In genomic region chr12:132839558-132840235, GRCh38 we compare ENCODE assay signal across 23 cellular contexts. TPM values are rescaled to one million over a fixed set of nuclear protein-coding genes. Genes with fewer than 3 reads are reported as not detected.
DNase-seq lines count a peak whose midpoint lies in the region; ATAC-seq, FAIRE-seq and TF ChIP-seq lines count a peak whose summit lies in the region.
"Had no signal": no experiment of that assay in that cellular context is flagged by ENCODE, and none has a peak within 500 bp of the region (broad histone marks: within the 10 kb centered on the region; RNA-seq: fewer than 3 reads in every experiment).

No MANE protein-coding gene starts in this region.

- in situ Hi-C loops in K562 (cut with MboI) = no loop called here

- DNase-seq in activated CD4-positive, alpha-beta memory T cell treated with anti-CD3 and anti-CD28 coated beads, Interleukin-2, amount 10 ng/mL, durations not matched to agents 7 days and 5 days = no peak
- DNase-seq in activated CD4-positive, alpha-beta memory T cell treated with anti-CD3 and anti-CD28 coated beads for 36 hours = no peak
- DNase-seq in K562 (ENCODE audit: extremely low read depth in 1 of 4, low spot score in 3 of 4) = no peak
- no peak for DNase-seq in omental fat pad (ENCODE audit: low spot score)
- DNase-seq in NCI-H2029 treated with DMSO at 0.1 percent for 48 hours (lab: John Stamatoyannopoulos, UW) = no peak
- DNase-seq in KG1 (lab: John Stamatoyannopoulos, UW) = no peak
- DNase-seq: CD4-positive, CD25-positive, alpha-beta regulatory T cell; GOT3; HCEC 1CT; MV-4-11; NCI-H1105 treated with DMSO at 0.1 percent for 48 hours; NCI-H146; NCI-H1930; NCI-H446; NCI-H524 treated with DMSO at 0.1 percent for 48 hours; NCI-H82; NK-92 treated with Interleukin-12 subunit alpha and Interleukin-12 subunit beta, amount 100 ng/mL, for 24 hours; PC-3; SK-N-SH had no signal

- no peak for ATAC-seq in K562
- ATAC-seq in omental fat pad (ENCODE audit: low FRiP score) = peak; percentile 13
- ATAC-seq: PC-3 had no signal

- POLR2A ChIA-PET in activated CD4-positive, alpha-beta memory T cell treated with anti-CD3 and anti-CD28 coated beads, Interleukin-2, amount 10 ng/mL, durations not matched to agents 7 days and 5 days (lab: Charles Lee) = interaction anchor here (3.0 kb wide), 1 partner anchor 12 kb away, joined by 19 read pairs; the partner anchor contains the start of gene GOLGA3
- POLR2A ChIA-PET in activated CD4-positive, alpha-beta memory T cell treated with anti-CD3 and anti-CD28 coated beads for 36 hours (lab: Charles Lee) = interaction anchor here (0.9 kb wide), 1 partner anchor 18 kb away, joined by 3 read pairs; no protein-coding TSS in a partner anchor
- POLR2A ChIA-PET in K562 (lab: Yijun Ruan, JAX) = interaction anchor here (0.6 kb wide), 1 partner anchor 18 kb away, joined by 3 read pairs; no protein-coding TSS in a partner anchor

- no peaks in the 10 kb centered on the region for H3K9me3 Mint-ChIP-seq in activated CD4-positive, alpha-beta memory T cell treated with anti-CD3 and anti-CD28 coated beads, Interleukin-2, amount 10 ng/mL, durations not matched to agents 7 days and 5 days
- H3K9me3 Mint-ChIP-seq in activated CD4-positive, alpha-beta memory T cell treated with anti-CD3 and anti-CD28 coated beads for 36 hours = no peaks in the 10 kb centered on the region
- H3K9me3 Mint-ChIP-seq: CD4-positive, CD25-positive, alpha-beta regulatory T cell had no signal

- intact Hi-C loops in activated CD4-positive, alpha-beta memory T cell treated with anti-CD3 and anti-CD28 coated beads for 36 hours (cut with micrococcal nuclease) = no loop called here
- intact Hi-C loops in K562 (cut with micrococcal nuclease) = no loop called here

- H3K4me1 Mint-ChIP-seq in activated CD4-positive, alpha-beta memory T cell treated with anti-CD3 and anti-CD28 coated beads, Interleukin-2, amount 10 ng/mL, durations not matched to agents 7 days and 5 days = peaks cover 20% of the 10 kb centered on the region
- peaks cover 15% of the 10 kb centered on the region for H3K4me1 Mint-ChIP-seq in activated CD4-positive, alpha-beta memory T cell treated with anti-CD3 and anti-CD28 coated beads for 36 hours (ENCODE audit: low read depth)

- H3K4me1 ChIP-seq in K562 (replicated peaks in 1 of 2; ENCODE audit: control insufficient read depth in 2 of 2, insufficient read depth in 2 of 2, low read length in 2 of 2) = peaks cover 0 to 37% of the 10 kb centered on the region in 2 experiments; a peak in 3 of 5 replicates

- H3K27me3 Mint-ChIP-seq in activated CD4-positive, alpha-beta memory T cell treated with anti-CD3 and anti-CD28 coated beads, Interleukin-2, amount 10 ng/mL, durations not matched to agents 7 days and 5 days = no peaks in the 10 kb centered on the region
- no peaks in the 10 kb centered on the region for H3K27me3 Mint-ChIP-seq in activated CD4-positive, alpha-beta memory T cell treated with anti-CD3 and anti-CD28 coated beads for 36 hours
- H3K27me3 Mint-ChIP-seq: CD4-positive, CD25-positive, alpha-beta regulatory T cell had no signal

- H3K4me3 Mint-ChIP-seq in activated CD4-positive, alpha-beta memory T cell treated with anti-CD3 and anti-CD28 coated beads, Interleukin-2, amount 10 ng/mL, durations not matched to agents 7 days and 5 days = no peak overlapping the region
- H3K4me3 Mint-ChIP-seq in activated CD4-positive, alpha-beta memory T cell treated with anti-CD3 and anti-CD28 coated beads for 36 hours = no peak overlapping the region
- H3K4me3 Mint-ChIP-seq: CD4-positive, CD25-positive, alpha-beta regulatory T cell had no signal

- no peak for TF ChIP-seq CTCF in K562 (IDR thresholded peaks at IDR 0.05 in 2 of 3, conservative IDR thresholded peaks at IDR 0.05 in 1 of 3; ENCODE audit: insufficient read depth in 2 of 3, low read depth in 1 of 3, low read length in 3 of 3)
- TF ChIP-seq CTCF in omental fat pad (IDR thresholded peaks at IDR 0.05) = no peak

- no peaks in the 10 kb centered on the region for H3K9me1 ChIP-seq in K562 (ENCODE audit: control insufficient read depth, insufficient read depth, low read length)

- no peak for FAIRE-seq in K562 (lab: Jason Lieb, UNC)
- FAIRE-seq: A204.1 had no signal

- no peak for TF ChIP-seq EP300 in K562 (IDR thresholded peaks at IDR 0.05; ENCODE audit: low read length)

- TF ChIP-seq POLR2A in K562 (conservative IDR thresholded peaks at IDR 0.05) = no peak

- H3K27ac ChIP-seq in KOPT-K1 (ENCODE audit: low read depth, low read length, poor library complexity, severe bottlenecking) (peak overlapping the region; percentile 91), K562 (ENCODE audit: extremely low read depth, low read depth, low read length) (no peak overlapping the region)
- H3K27ac ChIP-seq: HL-60 had no signal

- BruUV-seq in K562 (replicated peaks; lab: Mats Ljungman, UMichigan) = no TSS peak

- H3K27ac Mint-ChIP-seq in activated CD4-positive, alpha-beta memory T cell treated with anti-CD3 and anti-CD28 coated beads, Interleukin-2, amount 10 ng/mL, durations not matched to agents 7 days and 5 days = peak overlapping the region; percentile 16
- no peak overlapping the region for H3K27ac Mint-ChIP-seq in activated CD4-positive, alpha-beta memory T cell treated with anti-CD3 and anti-CD28 coated beads for 36 hours
- H3K27ac Mint-ChIP-seq: CD4-positive, CD25-positive, alpha-beta regulatory T cell had no signal

- H3K4me3 ChIP-seq in K562 = no peak overlapping the region
- H3K4me3 ChIP-seq: BLaER1 had no signal

- H3K36me3 ChIP-seq in KOPT-K1 (ENCODE audit: insufficient read depth, low read length) (peaks cover 56% of the 10 kb centered on the region), K562 (ENCODE audit: control insufficient read depth, insufficient read depth, low read length) (peaks cover 18% of the 10 kb centered on the region; the same call in 2 of the 3 replicates)

- no peak overlapping the region for H3K9ac ChIP-seq in K562 (ENCODE audit: insufficient read depth in 1 of 2, low read depth in 2 of 2, low read length in 2 of 2)
- H3K9ac ChIP-seq: BLaER1, SK-N-SH had no signal

- H3K27me3 ChIP-seq in K562 (ENCODE audit: control insufficient read depth in 2 of 2, insufficient read depth in 2 of 2, low read length in 2 of 2) = no peaks in the 10 kb centered on the region
- H3K27me3 ChIP-seq: BLaER1 had no signal

- H2AFZ ChIP-seq in K562 (ENCODE audit: low read depth, low read length) = no peak overlapping the region

- H3K9me3 ChIP-seq in KOPT-K1 (ENCODE audit: insufficient read depth, low read length, poor library complexity, severe bottlenecking) (no peaks in the 10 kb centered on the region), K562 (replicated peaks; ENCODE audit: control insufficient read depth, insufficient read depth, low read depth, low read length) (no peaks in the 10 kb centered on the region)
- H3K9me3 ChIP-seq: BLaER1, SK-N-SH had no signal

- H4K20me1 ChIP-seq in K562 (replicated peaks; ENCODE audit: control insufficient read depth, insufficient read depth, low read length) = no peaks in the 10 kb centered on the region
- H4K20me1 ChIP-seq: BLaER1 had no signal

- TF ChIP-seq RAD21 in K562 (CRISPR knock-in tag; conservative IDR thresholded peaks at IDR 0.05 in 1 of 2, IDR thresholded peaks at IDR 0.05 in 1 of 2) = no peak

- WGBS in K562 (ENCODE audit: insufficient coverage, low coverage, missing lambda C conversion rate) = 75% methylated on average over 13 of the region's 14 CpGs

- H3K79me2 ChIP-seq in K562 (ENCODE audit: control insufficient read depth, insufficient read depth, low read length) = no peaks in the 10 kb centered on the region

- H3K36me3 Mint-ChIP-seq in activated CD4-positive, alpha-beta memory T cell treated with anti-CD3 and anti-CD28 coated beads, Interleukin-2, amount 10 ng/mL, durations not matched to agents 7 days and 5 days (ENCODE audit: low read depth) = peaks cover 54% of the 10 kb centered on the region
- peaks cover 26% of the 10 kb centered on the region for H3K36me3 Mint-ChIP-seq in activated CD4-positive, alpha-beta memory T cell treated with anti-CD3 and anti-CD28 coated beads for 36 hours

- H3K4me2 ChIP-seq in K562 (ENCODE audit: insufficient read depth, low read length) = no peak overlapping the region
- H3K4me2 ChIP-seq: SK-N-SH had no signal

- CTCF ChIA-PET in activated CD4-positive, alpha-beta memory T cell treated with anti-CD3 and anti-CD28 coated beads, Interleukin-2, amount 10 ng/mL, durations not matched to agents 7 days and 5 days (lab: Charles Lee) = no interaction called here
- CTCF ChIA-PET in activated CD4-positive, alpha-beta memory T cell treated with anti-CD3 and anti-CD28 coated beads for 36 hours (lab: Charles Lee) = no interaction called here
- CTCF ChIA-PET in K562 (lab: Yijun Ruan, JAX; ENCODE audit: low intra/inter-chr PET ratio) = no interaction called here

RNA-seq across cellular contexts. Expression of gene GOLGA3, which starts 11.0 kb away (rescaled TPM):
- 10 to 100 TPM; 46.2 to 46.5 TPM for total RNA-seq in activated CD4-positive, alpha-beta memory T cell treated with anti-CD3 and anti-CD28 coated beads, Interleukin-2, amount 10 ng/mL, durations not matched to agents 7 days and 5 days
- 10 to 100 TPM; 41.7 to 44.2 TPM for total RNA-seq in activated CD4-positive, alpha-beta memory T cell treated with anti-CD3 and anti-CD28 coated beads for 36 hours
- 144 and 257 TPM in 2 replicates for total RNA-seq in K562 (2011; cell fraction: chromatin; rRNA removed; ENCODE audit: low replicate concordance)
- 92.6 and 108 TPM in 2 replicates for total RNA-seq in K562 (2011; cell fraction: nucleolus; rRNA removed)
- total RNA-seq in K562 (2011; cell fraction: nucleoplasm; rRNA removed) = 87.7 and 106 TPM in 2 replicates
- total RNA-seq in K562 (2014; rRNA removed) = 36.1 and 38.7 TPM in 2 replicates
- 17.0 and 19.0 TPM in 2 replicates for total RNA-seq in K562 (2014; rRNA removed; fragmentation: Illumina TruSeq; extraction: Trizol)
- total RNA-seq in K562 (2015; rRNA removed; fragmentation: Illumina TruSeq; extraction: Trizol) = 21.2 and 22.8 TPM in 2 replicates
- total RNA-seq in K562 (2021) = 41.7 and 48.1 TPM in 2 replicates
- 15.0 and 20.2 TPM in 2 replicates for polyA plus RNA-seq in K562 (2011; rRNA removed)
- 21.4 and 25.3 TPM in 2 replicates for polyA plus RNA-seq in K562 (2011; cell fraction: cytosol; rRNA removed)
- polyA plus RNA-seq in K562 (2011; cell fraction: nucleus; rRNA removed) = 38.5 and 43.6 TPM in 2 replicates
- polyA plus RNA-seq in K562 (2012) = 12.5 and 13.1 TPM in 2 replicates
- 9.0 and 11.8 TPM in 2 replicates for polyA plus RNA-seq in K562 (2014; fragmentation: Illumina TruSeq; extraction: Trizol)
- 1 to 10 TPM; 1.9 to 2.9 TPM for polyA plus RNA-seq in K562 (2014; fragmentation: Nextera tagmentation; extraction: Ambion mirVana)
- polyA plus RNA-seq in K562 (2014; rRNA removed) = 18.4 and 18.6 TPM in 2 replicates
- polyA minus RNA-seq in K562 (2011; rRNA and poly(A)+ RNA removed) = 26.2 and 28.2 TPM in 2 replicates
- 43.5 and 57.6 TPM in 2 replicates for polyA minus RNA-seq in K562 (2011; cell fraction: cytosol; rRNA and poly(A)+ RNA removed)
- 18.7 and 48.9 TPM in 2 replicates for polyA minus RNA-seq in K562 (2011; cell fraction: nucleus; rRNA and poly(A)+ RNA removed)
- total RNA-seq in omental fat pad = 100 to 1,000 TPM in 1 of 4 donors, 10 to 100 TPM in 3; 55.0 to 136 (median 72.5) TPM

RNA-seq across cellular contexts. Expression of gene CHFR, which starts 47.7 kb away (rescaled TPM):
- total RNA-seq in activated CD4-positive, alpha-beta memory T cell treated with anti-CD3 and anti-CD28 coated beads, Interleukin-2, amount 10 ng/mL, durations not matched to agents 7 days and 5 days = 10 to 100 TPM; 78.7 to 78.8 TPM
- 10 to 100 TPM; 41.2 to 42.9 TPM for total RNA-seq in activated CD4-positive, alpha-beta memory T cell treated with anti-CD3 and anti-CD28 coated beads for 36 hours
- total RNA-seq in K562 (2011; cell fraction: chromatin; rRNA removed; ENCODE audit: low replicate concordance) = 247 and 420 TPM in 2 replicates
- 153 and 159 TPM in 2 replicates for total RNA-seq in K562 (2011; cell fraction: nucleolus; rRNA removed)
- total RNA-seq in K562 (2011; cell fraction: nucleoplasm; rRNA removed) = 192 and 220 TPM in 2 replicates
- total RNA-seq in K562 (2014; rRNA removed) (18.2 and 19.3 TPM in 2 replicates), K562 (2014; rRNA removed; fragmentation: Illumina TruSeq; extraction: Trizol) (14.1 and 14.2 TPM in 2 replicates), K562 (2015; rRNA removed; fragmentation: Illumina TruSeq; extraction: Trizol) (12.7 and 15.5 TPM in 2 replicates), K562 (2021) (26.1 and 26.8 TPM in 2 replicates), omental fat pad (10 to 100 TPM; 17.7 to 59.9 (median 34.0) TPM)
- polyA plus RNA-seq in K562 (2011; rRNA removed) (32.5 and 33.9 TPM in 2 replicates), K562 (2014; fragmentation: Illumina TruSeq; extraction: Trizol) (18.6 and 21.2 TPM in 2 replicates), K562 (2014; fragmentation: Nextera tagmentation; extraction: Ambion mirVana) (under 1 TPM; 0.61 to 0.84 TPM), K562 (2014; rRNA removed) (23.6 and 25.8 TPM in 2 replicates)
- polyA plus RNA-seq in K562 (2011; cell fraction: cytosol; rRNA removed) = 31.7 and 36.8 TPM in 2 replicates
- polyA plus RNA-seq in K562 (2011; cell fraction: nucleus; rRNA removed) = 72.8 and 92.7 TPM in 2 replicates
- polyA plus RNA-seq in K562 (2012) = 15.8 and 25.4 TPM in 2 replicates
- polyA minus RNA-seq in K562 (2011; rRNA and poly(A)+ RNA removed) = 34.2 and 40.4 TPM in 2 replicates
- 18.1 and 22.3 TPM in 2 replicates for polyA minus RNA-seq in K562 (2011; cell fraction: cytosol; rRNA and poly(A)+ RNA removed)
- 23.3 and 27.7 TPM in 2 replicates for polyA minus RNA-seq in K562 (2011; cell fraction: nucleus; rRNA and poly(A)+ RNA removed)
